33 cellular contexts compared by ENCODE assay signal in genomic region chr18:41763361-41763760, GRCh38.
"Had no signal": no experiment of that assay in that cellular context is flagged by ENCODE, and none has a peak within 500 bp of the region (broad histone marks: within the 10 kb centered on the region; RNA-seq: fewer than 3 reads in every experiment).

No MANE protein-coding gene starts in this region.

- H3K4me1 ChIP-seq: ascending aorta, body of pancreas, breast epithelium had no signal

- H3K27ac ChIP-seq: ascending aorta, body of pancreas, brain microvascular endothelial cell, breast epithelium, cardiac muscle cell had no signal

- FAIRE-seq: astrocyte, bronchial epithelial cell had no signal

- H3K36me3 ChIP-seq: adrenal gland, ascending aorta, brain microvascular endothelial cell, breast epithelium, cardiac muscle cell had no signal

- ATAC-seq: activated naive CD4-positive, alpha-beta T cell treated with anti-CD3 and anti-CD28 coated beads, Interleukin-2, amount 50 U/mL, for 72 hours; activated naive CD8-positive, alpha-beta T cell treated with anti-CD3 and anti-CD28 coated beads, Interleukin-2, amount 50 U/mL, for 24 hours; activated T-cell treated with anti-CD3 and anti-CD28 coated beads, Interleukin-2, amount 50 U/mL, for 4 hours; activated T-cell treated with anti-CD3 and anti-CD28 coated beads, Interleukin-2, amount 50 U/mL, for 72 hours; activated T-helper 17 cell treated with anti-CD3 and anti-CD28 coated beads, Interleukin-2, amount 50 U/mL, for 72 hours; body of pancreas had no signal

- H3K4me3 ChIP-seq: adrenal gland, ascending aorta, body of pancreas, breast epithelium, cardiac muscle cell had no signal

- H3K9me3 ChIP-seq: adrenal gland, ascending aorta, body of pancreas, breast epithelium had no signal

- H3K27me3 ChIP-seq: adrenal gland, ascending aorta, body of pancreas, brain microvascular endothelial cell, breast epithelium, cardiac muscle cell had no signal

- DNase-seq: activated effector memory CD4-positive, alpha-beta T cell treated with anti-CD3 and anti-CD28 coated beads, Interleukin-2, amount 50 U/mL, for 16 hours; activated effector memory CD4-positive, alpha-beta T cell treated with Interleukin-2 at 50 U/mL for 16 hours; activated gamma-delta T cell; activated gamma-delta T cell treated with Interleukin-2 at 50 U/mL for 16 hours; activated naive CD4-positive, alpha-beta T cell; activated naive CD4-positive, alpha-beta T cell treated with anti-CD3 and anti-CD28 coated beads for 36 hours; activated naive CD4-positive, alpha-beta T cell treated with anti-CD3 and anti-CD28 coated beads, Interleukin-2, amount 10 ng/mL, durations not matched to agents 7 days and 5 days; activated naive CD4-positive, alpha-beta T cell treated with anti-CD3 and anti-CD28 coated beads, Interleukin-2, amount 50 U/mL, for 16 hours; activated naive CD4-positive, alpha-beta T cell treated with Interleukin-2 at 50 U/mL for 16 hours; activated naive CD8-positive, alpha-beta T cell treated with anti-CD3 and anti-CD28 coated beads for 36 hours; activated naive CD8-positive, alpha-beta T cell treated with anti-CD3 and anti-CD28 coated beads, Interleukin-2, amount 10 ng/mL, durations not matched to agents 7 days and 5 days; activated naive CD8-positive, alpha-beta T cell treated with anti-CD3 and anti-CD28 coated beads, Interleukin-2, amount 50 U/mL, for 24 hours; activated T-cell treated with anti-CD3 and anti-CD28 coated beads, Interleukin-2, amount 50 U/mL, for 1 hour; activated T-cell treated with anti-CD3 and anti-CD28 coated beads, Interleukin-2, amount 50 U/mL, for 24 hours; activated T-cell treated with anti-CD3 and anti-CD28 coated beads, Interleukin-2, amount 50 U/mL, for 4 hours; activated T-cell treated with anti-CD3 and anti-CD28 coated beads, Interleukin-2, amount 50 U/mL, for 48 hours; activated T-cell treated with anti-CD3 and anti-CD28 coated beads, Interleukin-2, amount 50 U/mL, for 72 hours; adrenal gland; amniotic stem cell; amygdala; anterior cingulate cortex; aorta; body of pancreas; brain microvascular endothelial cell; central memory CD4-positive, alpha-beta T cell; cerebellar nuclear complex had no signal
